18 cellular contexts compared by ENCODE assay signal in genomic region chr6:108619431-108620197, GRCh38. TPM values are rescaled to one million over a fixed set of nuclear protein-coding genes. Genes with fewer than 3 reads are reported as not detected.
DNase-seq lines count a peak whose midpoint lies in the region; ATAC-seq, FAIRE-seq and TF ChIP-seq lines count a peak whose summit lies in the region.
"Had no signal": no experiment of that assay in that cellular context is flagged by ENCODE, and none has a peak within 500 bp of the region (broad histone marks: within the 10 kb centered on the region; RNA-seq: fewer than 3 reads in every experiment).

No MANE protein-coding gene starts in this region.

- H3K4me3 ChIP-seq in endothelial cell of umbilical vein (replicated peaks in 1 of 3; ENCODE audit: insufficient read depth in 1 of 3, low read depth in 1 of 3, low read length in 3 of 3) (no peak overlapping the region), retinal pigment epithelial cell (ENCODE audit: low read length) (no peak overlapping the region), neural progenitor cell (no peak overlapping the region)
- H3K4me3 ChIP-seq: K562, prostate gland had no signal

- peak; percentile 61 for DNase-seq in ELR (ENCODE audit: low read depth)
- DNase-seq in NCI-H82 treated with DMSO at 0.1 percent for 48 hours (lab: John Stamatoyannopoulos, UW; ENCODE audit: unreplicated experiment): peak; percentile 94
- DNase-seq in endothelial cell of umbilical vein (ENCODE audit: low read depth, low spot score): peak; percentile 46
- peak; percentile 64 for DNase-seq in retinal pigment epithelial cell (ENCODE audit: low read depth)
- no peak for DNase-seq in neural progenitor cell (ENCODE audit: low spot score)
- no peak for DNase-seq in NCI-H345 (lab: John Stamatoyannopoulos, UW)
- DNase-seq: activated CD4-positive, alpha-beta T cell treated with anti-CD3 and anti-CD28 coated beads for 1 hour; activated CD8-positive, alpha-beta memory T cell treated with anti-CD3 and anti-CD28 coated beads, Interleukin-2, amount 50 U/mL, for 48 hours; activated naive CD8-positive, alpha-beta T cell treated with anti-CD3 and anti-CD28 coated beads, Interleukin-2, amount 10 ng/mL, durations not matched to agents 7 days and 5 days; BE2C; NCI-H2029; NCI-H748 treated with DMSO at 0.1 percent for 48 hours; stimulated activated CD4-positive, alpha-beta T cell treated with anti-CD3 and anti-CD28 coated beads, Interleukin-4, amount 100 ng/mL, for 24 hours; stimulated activated naive CD4-positive, alpha-beta T cell treated with Interleukin-2 at 50 U/mL for 16 hours had no signal

- H3K4me1 ChIP-seq in endothelial cell of umbilical vein (ENCODE audit: control insufficient read depth, extremely low read depth, insufficient read depth, low read length) (peaks cover 13% of the 10 kb centered on the region), neural progenitor cell (no peaks in the 10 kb centered on the region)
- H3K4me1 ChIP-seq: prostate gland had no signal

- H3K4me1 Mint-ChIP-seq in neural progenitor cell: peaks cover 13% of the 10 kb centered on the region

- H3K9me3 ChIP-seq in endothelial cell of umbilical vein (replicated peaks; ENCODE audit: control insufficient read depth, insufficient read depth, low read length) (no peaks in the 10 kb centered on the region), neural progenitor cell (ENCODE audit: low read depth) (no peaks in the 10 kb centered on the region)
- H3K9me3 ChIP-seq: BE2C, prostate gland had no signal

- H3K9ac ChIP-seq in endothelial cell of umbilical vein (replicated peaks; ENCODE audit: extremely low read depth, insufficient read depth, low read length) (no peak overlapping the region), neural progenitor cell (no peak overlapping the region)

- no peaks in the 10 kb centered on the region for H3K9me3 Mint-ChIP-seq in neural progenitor cell
- H3K9me3 Mint-ChIP-seq: activated naive CD8-positive, alpha-beta T cell treated with anti-CD3 and anti-CD28 coated beads, Interleukin-2, amount 10 ng/mL, durations not matched to agents 7 days and 5 days had no signal

- TF ChIP-seq POLR2A in endothelial cell of umbilical vein (IDR thresholded peaks at IDR 0.05; ENCODE audit: low read depth, low read length): no peak

- FAIRE-seq in endothelial cell of umbilical vein (lab: Jason Lieb, UNC): peak; percentile 54
- FAIRE-seq: K562 had no signal

- CTCF ChIA-PET in endothelial cell of umbilical vein (lab: Charles Lee): interaction anchor here (1.0 to 1.5 kb wide), 3 partner anchors 9 to 271 kb away, joined by 3 to 4 read pairs (median 3); no protein-coding TSS in a partner anchor

- dilution Hi-C loops in endothelial cell of umbilical vein (cut with MboI; ENCODE audit: extremely low pct_ligation_motif_present, low sequenced_read_pairs): no loop called here

- H3K79me2 ChIP-seq in endothelial cell of umbilical vein (ENCODE audit: control insufficient read depth, insufficient read depth, low read length) (no peaks in the 10 kb centered on the region), neural progenitor cell (ENCODE audit: low read depth) (peaks cover 6% of the 10 kb centered on the region)

- no peak for TF ChIP-seq CTCF in endothelial cell of umbilical vein (IDR thresholded peaks at IDR 0.05; ENCODE audit: extremely low read depth in 1 of 2, insufficient read depth in 1 of 2, low read depth in 1 of 2, low read length in 2 of 2)
- TF ChIP-seq CTCF in retinal pigment epithelial cell (conservative IDR thresholded peaks at IDR 0.05; ENCODE audit: low read depth, low read length): no peak
- no peak for TF ChIP-seq CTCF in neural progenitor cell (IDR thresholded peaks at IDR 0.05)

- H3K27ac ChIP-seq in endothelial cell of umbilical vein (ENCODE audit: insufficient read depth, low read depth, low read length): no peak overlapping the region
- H3K27ac ChIP-seq in neural progenitor cell: no peak overlapping the region
- H3K27ac ChIP-seq: prostate gland had no signal

- no peaks in the 10 kb centered on the region for H3K36me3 ChIP-seq in endothelial cell of umbilical vein (ENCODE audit: control insufficient read depth in 2 of 2, extremely low read depth in 1 of 2, insufficient read depth in 2 of 2, low read length in 2 of 2)
- H3K36me3 ChIP-seq in neural progenitor cell: no peaks in the 10 kb centered on the region
- H3K36me3 ChIP-seq: BE2C, prostate gland had no signal

- no peak overlapping the region for H3K27ac Mint-ChIP-seq in neural progenitor cell
- H3K27ac Mint-ChIP-seq: activated naive CD8-positive, alpha-beta T cell treated with anti-CD3 and anti-CD28 coated beads, Interleukin-2, amount 10 ng/mL, durations not matched to agents 7 days and 5 days had no signal

- H3K27me3 ChIP-seq in endothelial cell of umbilical vein (ENCODE audit: control insufficient read depth in 2 of 2, insufficient read depth in 2 of 2, low read length in 2 of 2) (no peaks in the 10 kb centered on the region), neural progenitor cell (no peaks in the 10 kb centered on the region)
- H3K27me3 ChIP-seq: BE2C had no signal

- no peaks in the 10 kb centered on the region for H3F3A ChIP-seq in neural progenitor cell (ENCODE audit: low read depth)

- no TSS peak for BruUV-seq in endothelial cell of umbilical vein (replicated peaks; lab: Mats Ljungman, UMichigan)

- H3K4me2 ChIP-seq in endothelial cell of umbilical vein (ENCODE audit: insufficient read depth, low read length): peak overlapping the region; percentile 49
- no peak overlapping the region for H3K4me2 ChIP-seq in neural progenitor cell

- no peaks in the 10 kb centered on the region for H3K9me1 ChIP-seq in endothelial cell of umbilical vein (replicated peaks; ENCODE audit: control insufficient read depth, extremely low read depth, insufficient read depth, low read length)

- peaks cover 5% of the 10 kb centered on the region for H3K36me3 Mint-ChIP-seq in neural progenitor cell

- no peaks in the 10 kb centered on the region for H3K27me3 Mint-ChIP-seq in neural progenitor cell (ENCODE audit: insufficient read depth, low read depth)

- intact Hi-C loops in endothelial cell of umbilical vein (cut with micrococcal nuclease): loop anchor here (2.0 kb wide), 1 partner anchor 55 kb away; no protein-coding TSS in a partner anchor

- POLR2A ChIA-PET in endothelial cell of umbilical vein (lab: Charles Lee): no interaction called here

- no peak overlapping the region for H3K4me3 Mint-ChIP-seq in neural progenitor cell
- H3K4me3 Mint-ChIP-seq: activated naive CD8-positive, alpha-beta T cell treated with anti-CD3 and anti-CD28 coated beads, Interleukin-2, amount 10 ng/mL, durations not matched to agents 7 days and 5 days had no signal

- H4K20me1 ChIP-seq in endothelial cell of umbilical vein (replicated peaks; ENCODE audit: control insufficient read depth, extremely low read depth, insufficient read depth, low read length) (no peaks in the 10 kb centered on the region), neural progenitor cell (ENCODE audit: low read depth) (peaks cover 8% of the 10 kb centered on the region)

- no peak for ATAC-seq in GM21390 (IDR thresholded peaks at IDR 0.05; ENCODE audit: unreplicated experiment)
- no peak for ATAC-seq in HG03378 (IDR thresholded peaks at IDR 0.05; ENCODE audit: unreplicated experiment)

- H2AFZ ChIP-seq in endothelial cell of umbilical vein (ENCODE audit: low read depth, low read length) (no peak overlapping the region), neural progenitor cell (replicated peaks) (no peak overlapping the region)

TF ChIP-seq in endothelial cell of umbilical vein, 7 proteins besides CTCF, POLR2A, EP300 and RAD21:
- TF ChIP-seq POLR2AphosphoS5 (IDR thresholded peaks at IDR 0.05; ENCODE audit: insufficient read depth, low read depth, low read length) (no peak), JUN (IDR thresholded peaks at IDR 0.05; ENCODE audit: borderline replicate concordance, insufficient read depth, insufficient read length, low read depth) (no peak), FOS (IDR thresholded peaks at IDR 0.05; ENCODE audit: borderline replicate concordance, insufficient read depth, low read length) (peak; percentile 32), MYC (IDR thresholded peaks at IDR 0.05; ENCODE audit: low read depth, low read length) (no peak)

RNA-seq across cellular contexts. Expression of gene FOXO3, which starts 58.9 kb away (rescaled TPM):
- total RNA-seq in endothelial cell of umbilical vein: 15.7 and 16.9 TPM in 2 replicates
- 13.6 and 14.4 TPM in 2 replicates for polyA plus RNA-seq in endothelial cell of umbilical vein
- 9.0 and 10.2 TPM in 2 replicates for polyA plus RNA-seq in endothelial cell of umbilical vein (2011; cell fraction: cytosol; rRNA removed)
- 9.9 and 13.5 TPM in 2 replicates for polyA plus RNA-seq in endothelial cell of umbilical vein (2011; cell fraction: nucleus; rRNA removed)
- 9.1 and 10.3 TPM in 2 replicates for polyA plus RNA-seq in endothelial cell of umbilical vein (2012)
- 48.0 and 60.3 TPM in 2 replicates for polyA minus RNA-seq in endothelial cell of umbilical vein
- 23.9 TPM for polyA minus RNA-seq in endothelial cell of umbilical vein (2011; cell fraction: cytosol; rRNA and poly(A)+ RNA removed)
- polyA minus RNA-seq in endothelial cell of umbilical vein (2011; cell fraction: nucleus; rRNA and poly(A)+ RNA removed): 26.5 and 28.2 TPM in 2 replicates
- total RNA-seq in neural progenitor cell (ENCODE audit: low replicate concordance): 13.7 and 17.1 TPM in 2 replicates

Comparison
In these comparisons a context has a peak if more than half of its experiments do, and no peak if none do; other contexts are left out.
1. DNase-seq: peak in ELR (single experiment), NCI-H82 treated with DMSO at 0.1 percent for 48 hours (single experiment), endothelial cell of umbilical vein (single experiment) and retinal pigment epithelial cell (single experiment); none in neural progenitor cell (single experiment) and NCI-H345 (single experiment).